In genomic region chr2:8028036-8028435, GRCh38 we compare ENCODE assay signal across 18 cellular contexts.
DNase-seq lines count a peak whose midpoint lies in the region; ATAC-seq, FAIRE-seq and TF ChIP-seq lines count a peak whose summit lies in the region.
"Had no signal": no experiment of that assay in that cellular context is flagged by ENCODE, and none has a peak within 500 bp of the region (broad histone marks: within the 10 kb centered on the region; RNA-seq: fewer than 3 reads in every experiment).

No MANE protein-coding gene starts in this region.

- no peak overlapping the region for H3K9ac ChIP-seq in kidney (ENCODE audit: low read length in 2 of 2)

- H3K9me3 ChIP-seq in kidney (ENCODE audit: control insufficient read depth in 1 of 2, low read length in 2 of 2) (no peaks in the 10 kb centered on the region), upper lobe of right lung (no peaks in the 10 kb centered on the region), pancreas (no peaks in the 10 kb centered on the region)
- no peaks in the 10 kb centered on the region for H3K9me3 ChIP-seq in naive thymus-derived CD4-positive, alpha-beta T cell (ENCODE audit: control insufficient read depth in 2 of 3, low read length in 3 of 3)
- H3K9me3 ChIP-seq: HAP-1 had no signal

- ATAC-seq in naive thymus-derived CD4-positive, alpha-beta T cell = peak; percentile 7
- peak; percentile 28 for ATAC-seq in stimulated activated memory B cell treated with anti-CD40 and anti-IgM and Interleukin-4, amounts not matched to agents 10 μg/mL and 1 μg/mL and 100 μg/mL, for 72 hours
- ATAC-seq in upper lobe of right lung (peak; percentile 20), pancreas (no peak)

- intact Hi-C loops in kidney (cut with DNase I) (no loop called here), upper lobe of right lung (cut with DNase I) (no loop called here), pancreas (cut with DNase I) (no loop called here)
- intact Hi-C loops in naive thymus-derived CD4-positive, alpha-beta T cell (cut with micrococcal nuclease) = no loop called here

- CTCF ChIA-PET in naive thymus-derived CD4-positive, alpha-beta T cell (lab: Charles Lee) = no interaction called here

- POLR2A ChIA-PET in naive thymus-derived CD4-positive, alpha-beta T cell (lab: Charles Lee) = no interaction called here

- H3K4me1 Mint-ChIP-seq in naive thymus-derived CD4-positive, alpha-beta T cell = peaks cover 5 to 19% (median 6%) of the 10 kb centered on the region in 7 donors
- no peaks in the 10 kb centered on the region for H3K4me1 Mint-ChIP-seq in stimulated activated memory B cell treated with anti-CD40 and anti-IgM and Interleukin-4, amounts not matched to agents 10 μg/mL and 1 μg/mL and 100 μg/mL, for 72 hours

- WGBS in pancreas, 2 donors = 89% methylated on average over 21 of the region's 21 CpGs

- H3K36me3 Mint-ChIP-seq in naive thymus-derived CD4-positive, alpha-beta T cell = no peaks in the 10 kb centered on the region
- H3K36me3 Mint-ChIP-seq in stimulated activated memory B cell treated with anti-CD40 and anti-IgM and Interleukin-4, amounts not matched to agents 10 μg/mL and 1 μg/mL and 100 μg/mL, for 72 hours = no peaks in the 10 kb centered on the region
- H3K36me3 Mint-ChIP-seq: CD4-positive, alpha-beta memory T cell had no signal

- H3K4me3 ChIP-seq in kidney (ENCODE audit: low read length in 2 of 2) = no peak overlapping the region
- no peak overlapping the region for H3K4me3 ChIP-seq in naive thymus-derived CD4-positive, alpha-beta T cell (ENCODE audit: low read length)
- H3K4me3 ChIP-seq in upper lobe of right lung = no peak overlapping the region
- H3K4me3 ChIP-seq in pancreas = no peak overlapping the region
- H3K4me3 ChIP-seq: HAP-1 had no signal

- H3K27me3 ChIP-seq in naive thymus-derived CD4-positive, alpha-beta T cell (ENCODE audit: control insufficient read depth in 2 of 2, insufficient read depth in 2 of 2, low read length in 2 of 2) = no peaks in the 10 kb centered on the region
- H3K27me3 ChIP-seq in upper lobe of right lung (no peaks in the 10 kb centered on the region), pancreas (no peaks in the 10 kb centered on the region)

- H3K36me3 ChIP-seq in kidney (ENCODE audit: control insufficient read depth in 1 of 2, insufficient read depth in 2 of 2, low read length in 2 of 2) (no peaks in the 10 kb centered on the region), upper lobe of right lung (no peaks in the 10 kb centered on the region), pancreas (no peaks in the 10 kb centered on the region)
- no peaks in the 10 kb centered on the region for H3K36me3 ChIP-seq in naive thymus-derived CD4-positive, alpha-beta T cell (ENCODE audit: control insufficient read depth in 2 of 3, insufficient read depth in 3 of 3, low read length in 3 of 3)
- H3K36me3 ChIP-seq: HAP-1 had no signal

- no peak overlapping the region for H3K27ac Mint-ChIP-seq in naive thymus-derived CD4-positive, alpha-beta T cell
- H3K27ac Mint-ChIP-seq in stimulated activated memory B cell treated with anti-CD40 and anti-IgM and Interleukin-4, amounts not matched to agents 10 μg/mL and 1 μg/mL and 100 μg/mL, for 72 hours = no peak overlapping the region
- H3K27ac Mint-ChIP-seq: CD4-positive, alpha-beta memory T cell; HFFc6 had no signal

- DNase-seq in kidney (peak; percentile 65), upper lobe of right lung (no peak), germinal center (ENCODE audit: low spot score) (no peak), pancreas (no peak)
- DNase-seq in naive thymus-derived CD4-positive, alpha-beta T cell = no peak
- DNase-seq in activated CD8-positive, alpha-beta memory T cell treated with anti-CD3 and anti-CD28 coated beads, Interleukin-2, amount 50 U/mL, for 48 hours = no peak
- DNase-seq: C1 segment of cervical spinal cord; Calu3; CD4-positive, alpha-beta memory T cell; COR-L47; DND-41; GOT3; HFFc6 had no signal

- no peaks in the 10 kb centered on the region for H3K4me1 ChIP-seq in kidney (ENCODE audit: control insufficient read depth in 1 of 2, insufficient read depth in 1 of 2, low read depth in 1 of 2, low read length in 2 of 2)
- no peaks in the 10 kb centered on the region for H3K4me1 ChIP-seq in naive thymus-derived CD4-positive, alpha-beta T cell (ENCODE audit: control insufficient read depth in 2 of 2, insufficient read depth in 2 of 2, low read length in 2 of 2)
- no peaks in the 10 kb centered on the region for H3K4me1 ChIP-seq in upper lobe of right lung
- H3K4me1 ChIP-seq in pancreas = no peaks in the 10 kb centered on the region
- H3K4me1 ChIP-seq: HAP-1 had no signal

- H3K27ac ChIP-seq in kidney (ENCODE audit: low read depth in 2 of 2, low read length in 2 of 2) = no peak overlapping the region
- no peak overlapping the region for H3K27ac ChIP-seq in naive thymus-derived CD4-positive, alpha-beta T cell (ENCODE audit: low read depth, low read length)
- H3K27ac ChIP-seq in upper lobe of right lung = no peak overlapping the region
- H3K27ac ChIP-seq in pancreas = no peak overlapping the region

- FAIRE-seq in kidney (lab: Jason Lieb, UNC) = no peak
- FAIRE-seq in pancreas (lab: Jason Lieb, UNC) = no peak
- FAIRE-seq: G401.6, GM12892, H54 had no signal

- H3K4me3 Mint-ChIP-seq in naive thymus-derived CD4-positive, alpha-beta T cell = no peak overlapping the region
- H3K4me3 Mint-ChIP-seq in stimulated activated memory B cell treated with anti-CD40 and anti-IgM and Interleukin-4, amounts not matched to agents 10 μg/mL and 1 μg/mL and 100 μg/mL, for 72 hours = no peak overlapping the region
- H3K4me3 Mint-ChIP-seq: CD4-positive, alpha-beta memory T cell; HFFc6 had no signal

- TF ChIP-seq CTCF in kidney (IDR thresholded peaks at IDR 0.05; ENCODE audit: borderline replicate concordance, extremely low read depth, insufficient read depth) (no peak), upper lobe of right lung (IDR thresholded peaks at IDR 0.05) (no peak), pancreas (IDR thresholded peaks at IDR 0.05) (no peak)

- peaks cover 0 to 4% (median 0%) of the 10 kb centered on the region in 5 donors for H3K27me3 Mint-ChIP-seq in naive thymus-derived CD4-positive, alpha-beta T cell
- H3K27me3 Mint-ChIP-seq in stimulated activated memory B cell treated with anti-CD40 and anti-IgM and Interleukin-4, amounts not matched to agents 10 μg/mL and 1 μg/mL and 100 μg/mL, for 72 hours = peaks cover 41% of the 10 kb centered on the region

- peaks cover 0 to 2% (median 0%) of the 10 kb centered on the region in 11 donors for H3K9me3 Mint-ChIP-seq in naive thymus-derived CD4-positive, alpha-beta T cell
- peaks cover 6% of the 10 kb centered on the region for H3K9me3 Mint-ChIP-seq in stimulated activated memory B cell treated with anti-CD40 and anti-IgM and Interleukin-4, amounts not matched to agents 10 μg/mL and 1 μg/mL and 100 μg/mL, for 72 hours
- H3K9me3 Mint-ChIP-seq: CD4-positive, alpha-beta memory T cell had no signal

Comparison
In these comparisons a context has a peak if more than half of its experiments do, and no peak if none do; other contexts are left out.
1. ATAC-seq: peak in naive thymus-derived CD4-positive, alpha-beta T cell (single experiment), stimulated activated memory B cell treated with anti-CD40 and anti-IgM and Interleukin-4, amounts not matched to agents 10 μg/mL and 1 μg/mL and 100 μg/mL, for 72 hours (single experiment) and upper lobe of right lung (single experiment); none in pancreas (0 of 4).